9 cellular contexts compared by ENCODE assay signal in genomic region chr1:27523666-27524020, GRCh38. TPM values are rescaled to one million over a fixed set of nuclear protein-coding genes. Genes with fewer than 3 reads are reported as not detected.
DNase-seq lines count a peak whose midpoint lies in the region; ATAC-seq and TF ChIP-seq lines count a peak whose summit lies in the region.
"Had no signal": no experiment of that assay in that cellular context is flagged by ENCODE, and none has a peak within 500 bp of the region (broad histone marks: within the 10 kb centered on the region; RNA-seq: fewer than 3 reads in every experiment).

No MANE protein-coding gene starts in this region.

- intact Hi-C loops in adrenal gland (cut with DNase I) = no loop called here

- 37 to 47% (median 41%) methylated on average over 5 of the region's 5 CpGs for WGBS in adrenal gland, 4 donors
- 84% methylated on average over 5 of the region's 5 CpGs for WGBS in thymus

- CTCF ChIA-PET in activated naive CD4-positive, alpha-beta T cell treated with anti-CD3 and anti-CD28 coated beads, Interleukin-2, amount 10 ng/mL, durations not matched to agents 7 days and 5 days (lab: Charles Lee) = interaction anchor here (0.7 to 5.3 kb wide), 20 partner anchors 9 to 223 kb away, joined by 3 to 77 read pairs (median 5); partner anchors contain the start of gene AHDC1

- H3K9ac ChIP-seq in mucosa of stomach (ENCODE audit: low read length) = peak overlapping the region; percentile 56

- peaks cover 4% of the 10 kb centered on the region for H3K36me3 Mint-ChIP-seq in activated naive CD4-positive, alpha-beta T cell treated with anti-CD3 and anti-CD28 coated beads, Interleukin-2, amount 10 ng/mL, durations not matched to agents 7 days and 5 days

- H3K27ac ChIP-seq in adrenal gland = peak overlapping the region in 3 of 5 donors; percentile 16 to 62 (median 25)
- H3K27ac ChIP-seq in thymus (ENCODE audit: low read depth) = peak overlapping the region; percentile 91
- H3K27ac ChIP-seq: colonic mucosa had no signal

- peak overlapping the region; percentile 95 for H3K27ac Mint-ChIP-seq in activated naive CD4-positive, alpha-beta T cell treated with anti-CD3 and anti-CD28 coated beads, Interleukin-2, amount 10 ng/mL, durations not matched to agents 7 days and 5 days

- TF ChIP-seq CTCF in adrenal gland (IDR thresholded peaks at IDR 0.05) = no peak

- H3K9me3 Mint-ChIP-seq in activated naive CD4-positive, alpha-beta T cell treated with anti-CD3 and anti-CD28 coated beads, Interleukin-2, amount 10 ng/mL, durations not matched to agents 7 days and 5 days = no peaks in the 10 kb centered on the region

- DNase-seq in activated naive CD4-positive, alpha-beta T cell treated with anti-CD3 and anti-CD28 coated beads, Interleukin-2, amount 10 ng/mL, durations not matched to agents 7 days and 5 days = no peak
- no peak for DNase-seq in activated naive CD4-positive, alpha-beta T cell (lab: John Stamatoyannopoulos, UW)
- DNase-seq in adrenal gland = no peak
- no peak for DNase-seq in NCI-H2196 treated with DMSO at 0.1 percent for 48 hours (lab: John Stamatoyannopoulos, UW; ENCODE audit: unreplicated experiment)
- DNase-seq in NCI-H2107 treated with DMSO at 0.1 percent for 48 hours (lab: John Stamatoyannopoulos, UW; ENCODE audit: unreplicated experiment) = no peak
- DNase-seq: colonic mucosa had no signal

- no peak for ATAC-seq in GM21381 (IDR thresholded peaks at IDR 0.05; ENCODE audit: unreplicated experiment)

- no peaks in the 10 kb centered on the region for H3K36me3 ChIP-seq in adrenal gland (replicated peaks in 1 of 2)
- no peaks in the 10 kb centered on the region for H3K36me3 ChIP-seq in mucosa of stomach (ENCODE audit: control insufficient read depth, insufficient read depth, low read length)
- no peaks in the 10 kb centered on the region for H3K36me3 ChIP-seq in thymus (ENCODE audit: control insufficient read depth, insufficient read depth)
- H3K36me3 ChIP-seq: colonic mucosa had no signal

- H3K4me3 ChIP-seq in adrenal gland = no peak overlapping the region
- H3K4me3 ChIP-seq in mucosa of stomach (ENCODE audit: low read length) = peak overlapping the region; percentile 49
- peak overlapping the region; percentile 33 for H3K4me3 ChIP-seq in thymus (ENCODE audit: low read length)
- H3K4me3 ChIP-seq: colonic mucosa had no signal

- no peak for TF ChIP-seq POLR2A in adrenal gland (IDR thresholded peaks at IDR 0.05)

- no peaks in the 10 kb centered on the region for H3K27me3 ChIP-seq in adrenal gland
- no peaks in the 10 kb centered on the region for H3K27me3 ChIP-seq in mucosa of stomach (ENCODE audit: control insufficient read depth, insufficient read depth, low read length)
- no peaks in the 10 kb centered on the region for H3K27me3 ChIP-seq in thymus (ENCODE audit: control insufficient read depth, insufficient read depth)
- H3K27me3 ChIP-seq: colonic mucosa had no signal

- H3K9me3 ChIP-seq in adrenal gland (replicated peaks in 1 of 3) (no peaks in the 10 kb centered on the region), mucosa of stomach (ENCODE audit: control insufficient read depth, low read length) (no peaks in the 10 kb centered on the region), thymus (ENCODE audit: control insufficient read depth) (no peaks in the 10 kb centered on the region)
- H3K9me3 ChIP-seq: colonic mucosa had no signal

- H3K4me1 ChIP-seq in adrenal gland (replicated peaks in 1 of 2) = peaks cover 63 to 91% of the 10 kb centered on the region in 2 donors
- H3K4me1 ChIP-seq in mucosa of stomach (ENCODE audit: control insufficient read depth, insufficient read depth, low read length) = peaks cover 90% of the 10 kb centered on the region
- peaks cover 79% of the 10 kb centered on the region for H3K4me1 ChIP-seq in thymus (ENCODE audit: control insufficient read depth, insufficient read depth, low read length)

- peak overlapping the region; percentile 83 for H3K4me3 Mint-ChIP-seq in activated naive CD4-positive, alpha-beta T cell treated with anti-CD3 and anti-CD28 coated beads, Interleukin-2, amount 10 ng/mL, durations not matched to agents 7 days and 5 days

- H3K27me3 Mint-ChIP-seq in activated naive CD4-positive, alpha-beta T cell treated with anti-CD3 and anti-CD28 coated beads, Interleukin-2, amount 10 ng/mL, durations not matched to agents 7 days and 5 days = no peaks in the 10 kb centered on the region

- H3K4me1 Mint-ChIP-seq in activated naive CD4-positive, alpha-beta T cell treated with anti-CD3 and anti-CD28 coated beads, Interleukin-2, amount 10 ng/mL, durations not matched to agents 7 days and 5 days = peaks cover 82% of the 10 kb centered on the region

RNA-seq across cellular contexts. Expression of gene WASF2, which starts 33.7 kb away (rescaled TPM):
- 100 to 1,000 TPM in 4 of 8 donors, 10 to 100 TPM in 4; 47.3 to 159 (median 93.4) TPM for total RNA-seq in adrenal gland
- polyA plus RNA-seq in adrenal gland (10 to 100 TPM; 18.9 to 94.6 (median 29.0) TPM), thymus (47.4 TPM)

Comparison
In these comparisons a context has a peak if more than half of its experiments do, and no peak if none do; other contexts are left out.
1. H3K4me3 ChIP-seq: peak in mucosa of stomach (single experiment) and thymus (single experiment); none in adrenal gland (0 of 4).